In the genomic region with DNA sequence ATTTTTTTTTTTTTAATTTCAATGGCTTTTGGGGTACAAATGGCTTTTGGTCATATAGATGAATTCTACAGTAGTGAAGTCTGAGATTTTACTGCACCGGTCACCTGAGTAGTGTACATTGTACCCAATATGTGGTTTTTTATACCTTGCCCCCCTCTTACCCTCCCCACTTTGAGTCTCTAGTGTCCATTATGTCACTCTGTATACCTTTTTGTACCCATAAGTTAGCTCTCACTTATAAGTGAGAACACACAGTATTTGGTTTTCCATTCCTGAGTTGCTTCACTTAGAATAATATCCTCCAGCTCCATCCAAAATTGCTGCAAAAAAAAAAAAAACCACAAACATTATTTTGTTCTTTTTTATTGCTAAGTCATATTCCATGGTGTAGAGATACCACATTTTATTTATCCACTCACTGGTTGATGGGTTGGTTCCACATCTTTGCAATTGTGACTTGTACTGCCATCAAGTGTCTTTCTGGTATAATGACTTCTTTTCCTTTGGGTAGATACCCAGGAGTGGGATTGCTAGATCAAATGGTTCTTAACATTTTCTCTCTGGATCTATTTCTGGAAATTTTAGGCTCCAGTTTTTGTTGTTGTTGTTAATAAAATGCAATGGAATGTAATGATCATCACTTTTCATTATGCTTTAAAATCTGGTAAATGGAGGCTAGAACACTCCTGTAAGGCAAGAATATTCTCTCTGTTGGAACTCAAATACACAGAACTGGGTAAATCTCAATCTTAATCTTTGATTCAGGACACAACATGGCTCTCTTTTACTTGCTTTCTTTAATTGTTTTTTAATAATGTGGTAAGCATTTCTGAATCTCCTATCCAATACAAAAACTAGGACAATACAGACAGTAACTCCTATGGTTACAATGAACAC, we compare ENCODE assay signal across 8 cellular contexts. TPM values are rescaled to one million over a fixed set of nuclear protein-coding genes. Genes with fewer than 3 reads are reported as not detected.
DNase-seq lines count a peak whose midpoint lies in the region; ATAC-seq, FAIRE-seq and TF ChIP-seq lines count a peak whose summit lies in the region.

No MANE protein-coding gene starts in this region.

- TF ChIP-seq RAD21 in HepG2 (CRISPR knock-in tag; IDR thresholded peaks at IDR 0.05): no peak

- no TSS peak for BruUV-seq in HepG2 (replicated peaks; lab: Mats Ljungman, UMichigan)

- ATAC-seq in activated CD8-positive, alpha-beta T cell treated with anti-CD3 and anti-CD28 coated beads for 36 hours: no peak
- ATAC-seq in HepG2 (no peak), HG02610 (IDR thresholded peaks at IDR 0.05; ENCODE audit: unreplicated experiment) (no peak)

- intact Hi-C loops in activated CD8-positive, alpha-beta T cell treated with anti-CD3 and anti-CD28 coated beads for 36 hours (cut with micrococcal nuclease): no loop called here
- intact Hi-C loops in HepG2 (cut with micrococcal nuclease; ENCODE audit: unreplicated experiment): no loop called here

- peak; percentile 70 for DNase-seq in Karpas-422
- DNase-seq in activated CD8-positive, alpha-beta T cell treated with anti-CD3 and anti-CD28 coated beads for 36 hours: no peak
- DNase-seq in HepG2 (ENCODE audit: low spot score): no peak
- no peak for DNase-seq in DMS 273 treated with DMSO at 0.1 percent for 48 hours (lab: John Stamatoyannopoulos, UW)
- DNase-seq in anterior cingulate cortex (lab: John Stamatoyannopoulos, UW): no peak
- no peak for DNase-seq in stimulated activated CD4-positive, alpha-beta T cell treated with anti-CD3 and anti-CD28 coated beads, Interleukin-4, amount 100 ng/mL, for 1 hour

- H3K9ac ChIP-seq in Karpas-422 (ENCODE audit: low read length): no peak overlapping the region
- H3K9ac ChIP-seq in HepG2 (ENCODE audit: insufficient read depth, low read depth, low read length): no peak overlapping the region

- H4K20me1 ChIP-seq in DOHH2 (ENCODE audit: control insufficient read depth, insufficient read depth, low read depth, low read length) (no peaks in the 10 kb centered on the region), Karpas-422 (ENCODE audit: insufficient read depth, low read depth, low read length) (no peaks in the 10 kb centered on the region), HepG2 (ENCODE audit: insufficient read depth, low read length) (peaks cover 99% of the 10 kb centered on the region)

- H3F3A ChIP-seq in DOHH2 (ENCODE audit: control insufficient read depth, insufficient read depth): peaks cover 51% of the 10 kb centered on the region

- H3K36me3 ChIP-seq in DOHH2 (ENCODE audit: control insufficient read depth, low read length) (peaks cover 80% of the 10 kb centered on the region), Karpas-422 (ENCODE audit: insufficient read depth, low read length) (peaks cover 27% of the 10 kb centered on the region), HepG2 (replicated peaks in 1 of 2; ENCODE audit: control insufficient read depth in 1 of 2, insufficient read depth in 2 of 2, low read length in 2 of 2) (peaks cover 8 to 37% of the 10 kb centered on the region in 2 experiments; a peak in 4 of 5 replicates)

- H3K27me3 Mint-ChIP-seq in activated CD8-positive, alpha-beta T cell treated with anti-CD3 and anti-CD28 coated beads for 36 hours: no peaks in the 10 kb centered on the region

- peak overlapping the region; percentile 36 for H3K27ac Mint-ChIP-seq in activated CD8-positive, alpha-beta T cell treated with anti-CD3 and anti-CD28 coated beads for 36 hours

- peaks cover 88% of the 10 kb centered on the region for H3K4me1 Mint-ChIP-seq in activated CD8-positive, alpha-beta T cell treated with anti-CD3 and anti-CD28 coated beads for 36 hours (ENCODE audit: low read depth)

- WGBS in HepG2 (ENCODE audit: low lambda C conversion rate): 83% methylated on average over 1 of the region's 1 CpG

- peaks cover 63% of the 10 kb centered on the region for H3K36me3 Mint-ChIP-seq in activated CD8-positive, alpha-beta T cell treated with anti-CD3 and anti-CD28 coated beads for 36 hours (ENCODE audit: low read depth)

- peak overlapping the region; percentile 88 for H3K4me2 ChIP-seq in DOHH2 (ENCODE audit: low read length)
- no peak overlapping the region for H3K4me2 ChIP-seq in Karpas-422 (ENCODE audit: low read depth, low read length, poor library complexity, severe bottlenecking)
- H3K4me2 ChIP-seq in HepG2 (ENCODE audit: low read depth, low read length): no peak overlapping the region

- H2AFZ ChIP-seq in Karpas-422 (ENCODE audit: low read length) (no peak overlapping the region), HepG2 (ENCODE audit: low read length) (no peak overlapping the region)

- in situ Hi-C loops in HepG2 (cut with HindIII; ENCODE audit: extremely low pct_ligation_motif_present, low pct_unique_long_range_greater_than_20kb): no loop called here

- peak; percentile 32 to 52; a peak in 2 of 4 replicates for TF ChIP-seq POLR2A in HepG2 (IDR thresholded peaks at IDR 0.05; ENCODE audit: insufficient read depth in 1 of 2, low read depth in 2 of 2, low read length in 2 of 2)

- TF ChIP-seq CTCF in DOHH2 (IDR thresholded peaks at IDR 0.05; ENCODE audit: low read depth, low read length, poor library complexity, severe bottlenecking) (peak; percentile 52), HepG2 (CRISPR knock-in tag; IDR thresholded peaks at IDR 0.05) (peak; percentile 43)
- TF ChIP-seq CTCF in activated CD8-positive, alpha-beta T cell treated with anti-CD3 and anti-CD28 coated beads for 36 hours (IDR thresholded peaks at IDR 0.05): peak; percentile 57

- H3K27me3 ChIP-seq in DOHH2 (ENCODE audit: control insufficient read depth, low read length) (no peaks in the 10 kb centered on the region), Karpas-422 (ENCODE audit: low read length) (no peaks in the 10 kb centered on the region), HepG2 (ENCODE audit: control insufficient read depth in 1 of 2, insufficient read depth in 2 of 2, low read length in 2 of 2) (no peaks in the 10 kb centered on the region)

- H3K4me1 ChIP-seq in DOHH2 (ENCODE audit: control insufficient read depth, low read length) (peaks cover 82% of the 10 kb centered on the region), Karpas-422 (ENCODE audit: low read length) (peaks cover 51% of the 10 kb centered on the region), HepG2 (ENCODE audit: insufficient read depth, low read length) (peaks cover 88% of the 10 kb centered on the region)

- H3K27ac ChIP-seq in DOHH2 (ENCODE audit: low read depth, low read length): peak overlapping the region; percentile 90
- peak overlapping the region; percentile 97 for H3K27ac ChIP-seq in Karpas-422 (ENCODE audit: low read length)
- no peak overlapping the region for H3K27ac ChIP-seq in HepG2 (ENCODE audit: extremely low read length, insufficient read depth, low read length)

- no peak for FAIRE-seq in HepG2 (lab: Jason Lieb, UNC)

- H3K9me3 ChIP-seq in DOHH2 (ENCODE audit: control insufficient read depth, insufficient read depth, low read length): no peaks in the 10 kb centered on the region
- no peaks in the 10 kb centered on the region for H3K9me3 ChIP-seq in Karpas-422 (ENCODE audit: low read length)
- no peaks in the 10 kb centered on the region for H3K9me3 ChIP-seq in HepG2 (ENCODE audit: low read length)

- TF ChIP-seq EP300 in HepG2 (IDR thresholded peaks at IDR 0.05; ENCODE audit: low read depth in 2 of 2, low read length in 2 of 2): no peak
- TF ChIP-seq EP300 in HepG2 (CRISPR knock-in tag; IDR thresholded peaks at IDR 0.05; ENCODE audit: borderline replicate concordance): no peak

- H3K9me2 ChIP-seq in DOHH2 (replicated peaks; ENCODE audit: control insufficient read depth, low read length) (no peaks in the 10 kb centered on the region), Karpas-422 (replicated peaks; ENCODE audit: insufficient read depth, low read length) (no peaks in the 10 kb centered on the region)

- CTCF ChIA-PET in activated CD8-positive, alpha-beta T cell treated with anti-CD3 and anti-CD28 coated beads for 36 hours (lab: Charles Lee): interaction anchor here (0.6 to 1.4 kb wide), 9 partner anchors 14 to 104 kb away, joined by 3 to 7 read pairs (median 3); no protein-coding TSS in a partner anchor
- CTCF ChIA-PET in HepG2 (lab: Yijun Ruan, JAX; ENCODE audit: low intra/inter-chr PET ratio, low total read pairs): interaction anchor here (1.9 kb wide), 1 partner anchor 17 kb away, joined by 20 read pairs; no protein-coding TSS in a partner anchor

- H3K79me2 ChIP-seq in DOHH2 (ENCODE audit: control insufficient read depth, low read length) (peaks cover 92% of the 10 kb centered on the region), Karpas-422 (ENCODE audit: low read length) (peaks cover 11% of the 10 kb centered on the region), HepG2 (ENCODE audit: insufficient read depth, low read length) (peaks cover 70% of the 10 kb centered on the region)

- no peak overlapping the region for H3K4me3 ChIP-seq in DOHH2 (ENCODE audit: low read length)
- no peak overlapping the region for H3K4me3 ChIP-seq in Karpas-422 (ENCODE audit: low read length)
- no peak overlapping the region for H3K4me3 ChIP-seq in HepG2 (replicated peaks in 1 of 3; ENCODE audit: insufficient read depth in 1 of 3, low read depth in 2 of 3, low read length in 3 of 3)

- POLR2A ChIA-PET in activated CD8-positive, alpha-beta T cell treated with anti-CD3 and anti-CD28 coated beads for 36 hours (lab: Charles Lee): interaction anchor here (0.6 to 1.4 kb wide), 9 partner anchors 9 to 210 kb away, joined by 3 to 9 read pairs (median 5); a partner anchor contains a TSS
- POLR2A ChIA-PET in HepG2 (lab: Yijun Ruan, JAX): interaction anchor here (0.7 to 1.6 kb wide), 5 partner anchors 10 to 57 kb away, joined by 3 to 15 read pairs (median 6); a partner anchor contains a TSS

- H3K9me3 Mint-ChIP-seq in activated CD8-positive, alpha-beta T cell treated with anti-CD3 and anti-CD28 coated beads for 36 hours: no peaks in the 10 kb centered on the region

- no peak overlapping the region for H3K4me3 Mint-ChIP-seq in activated CD8-positive, alpha-beta T cell treated with anti-CD3 and anti-CD28 coated beads for 36 hours

RNA-seq across cellular contexts. Expression of a gene that starts 10.3 kb away (rescaled TPM):
- 36.5 and 74.7 TPM in 2 replicates for total RNA-seq in Karpas-422 (2014; rRNA removed; shearing (Covaris generic); ENCODE audit: low replicate concordance)
- total RNA-seq in activated CD8-positive, alpha-beta T cell treated with anti-CD3 and anti-CD28 coated beads for 36 hours: 100 to 1,000 TPM; 313 to 358 TPM
- 10.5 and 20.5 TPM in 2 replicates for total RNA-seq in HepG2 (2016; rRNA removed; fragmentation: Illumina TruSeq; extraction: Trizol)
- total RNA-seq in HepG2 (2016; cell fraction: cytosol; rRNA removed; fragmentation: Illumina TruSeq; extraction: Trizol; ENCODE audit: low read depth): 2.2 and 2.6 TPM in 2 replicates
- total RNA-seq in HepG2 (2016; cell fraction: insoluble cytoplasmic fraction; rRNA removed; fragmentation: Illumina TruSeq; extraction: Trizol): 8.4 and 21.3 TPM in 2 replicates
- total RNA-seq in HepG2 (2016; cell fraction: membrane; rRNA removed; fragmentation: Illumina TruSeq; extraction: Trizol): 7.8 and 8.3 TPM in 2 replicates
- 196 and 220 TPM in 2 replicates for total RNA-seq in HepG2 (2016; cell fraction: nucleus; rRNA removed; fragmentation: Illumina TruSeq; extraction: Trizol)
- polyA plus RNA-seq in HepG2 (2011; rRNA removed): 41.2 and 41.3 TPM in 2 replicates
- 13.0 and 13.4 TPM in 2 replicates for polyA plus RNA-seq in HepG2 (2011; cell fraction: cytosol; rRNA removed)
- 222 and 327 TPM in 2 replicates for polyA plus RNA-seq in HepG2 (2011; cell fraction: nucleus; rRNA removed)
- 288 and 371 TPM in 2 replicates for polyA plus RNA-seq in HepG2 (2012)
- polyA plus RNA-seq in HepG2 (2016; cell fraction: cytosol; fragmentation: Illumina TruSeq; extraction: Trizol; ENCODE audit: low read depth): 3.6 and 4.3 TPM in 2 replicates
- polyA plus RNA-seq in HepG2 (2016; cell fraction: insoluble cytoplasmic fraction; fragmentation: Illumina TruSeq; extraction: Trizol; ENCODE audit: low read depth): 54.0 and 61.1 TPM in 2 replicates
- polyA plus RNA-seq in HepG2 (2016; cell fraction: membrane; fragmentation: Illumina TruSeq; extraction: Trizol; ENCODE audit: low read depth): 47.1 and 54.4 TPM in 2 replicates
- 577 and 628 TPM in 2 replicates for polyA plus RNA-seq in HepG2 (2016; cell fraction: nucleus; fragmentation: Illumina TruSeq; extraction: Trizol; ENCODE audit: insufficient read depth, low read depth)
- polyA minus RNA-seq in HepG2 (2011; rRNA and poly(A)+ RNA removed; ENCODE audit: low replicate concordance): 64.6 and 225 TPM in 2 replicates
- polyA minus RNA-seq in HepG2 (2011; cell fraction: cytosol; rRNA and poly(A)+ RNA removed): 17.3 and 20.2 TPM in 2 replicates
- 1,479 and 1,737 TPM in 2 replicates for polyA minus RNA-seq in HepG2 (2011; cell fraction: nucleus; rRNA and poly(A)+ RNA removed)

RNA-seq across cellular contexts. Expression of a gene that starts 46.5 kb away (rescaled TPM):
- 48.5 and 102 TPM in 2 replicates for total RNA-seq in Karpas-422 (2014; rRNA removed; shearing (Covaris generic); ENCODE audit: low replicate concordance)
- total RNA-seq in activated CD8-positive, alpha-beta T cell treated with anti-CD3 and anti-CD28 coated beads for 36 hours: 10 to 100 TPM; 26.8 to 33.3 TPM
- 18.0 and 20.6 TPM in 2 replicates for total RNA-seq in HepG2 (2016; rRNA removed; fragmentation: Illumina TruSeq; extraction: Trizol)
- total RNA-seq in HepG2 (2016; cell fraction: cytosol; rRNA removed; fragmentation: Illumina TruSeq; extraction: Trizol; ENCODE audit: low read depth): 2.2 and 2.9 TPM in 2 replicates
- 17.5 and 22.6 TPM in 2 replicates for total RNA-seq in HepG2 (2016; cell fraction: insoluble cytoplasmic fraction; rRNA removed; fragmentation: Illumina TruSeq; extraction: Trizol)
- total RNA-seq in HepG2 (2016; cell fraction: membrane; rRNA removed; fragmentation: Illumina TruSeq; extraction: Trizol): 5.3 and 6.3 TPM in 2 replicates
- 12.4 and 14.6 TPM in 2 replicates for total RNA-seq in HepG2 (2016; cell fraction: nucleus; rRNA removed; fragmentation: Illumina TruSeq; extraction: Trizol)
- 5.8 and 9.4 TPM in 2 replicates for polyA plus RNA-seq in HepG2 (2011; rRNA removed)
- polyA plus RNA-seq in HepG2 (2011; cell fraction: cytosol; rRNA removed): 5.9 and 6.7 TPM in 2 replicates
- 26.7 and 32.6 TPM in 2 replicates for polyA plus RNA-seq in HepG2 (2011; cell fraction: nucleus; rRNA removed)
- 3.5 and 5.2 TPM in 2 replicates for polyA plus RNA-seq in HepG2 (2012)
- polyA plus RNA-seq in HepG2 (2016; cell fraction: cytosol; fragmentation: Illumina TruSeq; extraction: Trizol; ENCODE audit: low read depth): 2.5 and 2.6 TPM in 2 replicates
- 13.5 and 17.1 TPM in 2 replicates for polyA plus RNA-seq in HepG2 (2016; cell fraction: insoluble cytoplasmic fraction; fragmentation: Illumina TruSeq; extraction: Trizol; ENCODE audit: low read depth)
- 2.8 and 3.8 TPM in 2 replicates for polyA plus RNA-seq in HepG2 (2016; cell fraction: membrane; fragmentation: Illumina TruSeq; extraction: Trizol; ENCODE audit: low read depth)
- polyA plus RNA-seq in HepG2 (2016; cell fraction: nucleus; fragmentation: Illumina TruSeq; extraction: Trizol; ENCODE audit: insufficient read depth, low read depth): 21.4 and 24.7 TPM in 2 replicates
- polyA minus RNA-seq in HepG2 (2011; rRNA and poly(A)+ RNA removed; ENCODE audit: low replicate concordance): 22.3 and 24.3 TPM in 2 replicates
- polyA minus RNA-seq in HepG2 (2011; cell fraction: cytosol; rRNA and poly(A)+ RNA removed): 5.4 and 6.2 TPM in 2 replicates
- 6.2 and 11.8 TPM in 2 replicates for polyA minus RNA-seq in HepG2 (2011; cell fraction: nucleus; rRNA and poly(A)+ RNA removed)

RNA-seq across cellular contexts. Expression of a gene that starts 50.5 kb away (rescaled TPM):
- 6.7 and 9.7 TPM in 2 replicates for total RNA-seq in Karpas-422 (2014; rRNA removed; shearing (Covaris generic); ENCODE audit: low replicate concordance)
- 10 to 100 TPM; 12.8 to 14.4 TPM for total RNA-seq in activated CD8-positive, alpha-beta T cell treated with anti-CD3 and anti-CD28 coated beads for 36 hours
- total RNA-seq in HepG2 (2016; rRNA removed; fragmentation: Illumina TruSeq; extraction: Trizol): 2.1 and 3.4 TPM in 2 replicates
- 0.79 and 1.0 TPM in 2 replicates for total RNA-seq in HepG2 (2016; cell fraction: cytosol; rRNA removed; fragmentation: Illumina TruSeq; extraction: Trizol; ENCODE audit: low read depth)
- 1.9 TPM in 2 replicates for total RNA-seq in HepG2 (2016; cell fraction: insoluble cytoplasmic fraction; rRNA removed; fragmentation: Illumina TruSeq; extraction: Trizol)
- total RNA-seq in HepG2 (2016; cell fraction: membrane; rRNA removed; fragmentation: Illumina TruSeq; extraction: Trizol): 1.5 and 2.2 TPM in 2 replicates
- total RNA-seq in HepG2 (2016; cell fraction: nucleus; rRNA removed; fragmentation: Illumina TruSeq; extraction: Trizol): 1.3 and 3.5 TPM in 2 replicates
- polyA plus RNA-seq in HepG2 (2011; rRNA removed): 1.2 and 1.9 TPM in 2 replicates
- 0.95 and 0.99 TPM in 2 replicates for polyA plus RNA-seq in HepG2 (2011; cell fraction: cytosol; rRNA removed)
- polyA plus RNA-seq in HepG2 (2011; cell fraction: nucleus; rRNA removed): 5.9 and 6.0 TPM in 2 replicates
- 2.0 and 4.1 TPM in 2 replicates for polyA plus RNA-seq in HepG2 (2012)
- polyA plus RNA-seq in HepG2 (2016; cell fraction: cytosol; fragmentation: Illumina TruSeq; extraction: Trizol; ENCODE audit: low read depth): 0.45 and 0.70 TPM in 2 replicates
- 1.3 and 1.6 TPM in 2 replicates for polyA plus RNA-seq in HepG2 (2016; cell fraction: insoluble cytoplasmic fraction; fragmentation: Illumina TruSeq; extraction: Trizol; ENCODE audit: low read depth)
- 1.4 and 1.5 TPM in 2 replicates for polyA plus RNA-seq in HepG2 (2016; cell fraction: membrane; fragmentation: Illumina TruSeq; extraction: Trizol; ENCODE audit: low read depth)
- 5.6 and 8.8 TPM in 2 replicates for polyA plus RNA-seq in HepG2 (2016; cell fraction: nucleus; fragmentation: Illumina TruSeq; extraction: Trizol; ENCODE audit: insufficient read depth, low read depth)
- 1.9 and 7.2 TPM in 2 replicates for polyA minus RNA-seq in HepG2 (2011; rRNA and poly(A)+ RNA removed; ENCODE audit: low replicate concordance)
- 1.4 and 2.5 TPM in 2 replicates for polyA minus RNA-seq in HepG2 (2011; cell fraction: cytosol; rRNA and poly(A)+ RNA removed)
- 1.4 and 2.4 TPM in 2 replicates for polyA minus RNA-seq in HepG2 (2011; cell fraction: nucleus; rRNA and poly(A)+ RNA removed)
